22 cellular contexts compared by ENCODE assay signal in genomic region chr12:86748874-86749273, GRCh38.
"Had no signal": no experiment of that assay in that cellular context is flagged by ENCODE, and none has a peak within 500 bp of the region (broad histone marks: within the 10 kb centered on the region; RNA-seq: fewer than 3 reads in every experiment).

No MANE protein-coding gene starts in this region.

- ATAC-seq: activated naive CD4-positive, alpha-beta T cell treated with anti-CD3 and anti-CD28 coated beads, Interleukin-2, amount 50 U/mL, for 72 hours; activated T-helper 17 cell treated with anti-CD3 and anti-CD28 coated beads, Interleukin-2, amount 50 U/mL, for 72 hours; left ventricle myocardium superior; natural killer cell; stimulated activated naive B cell treated with anti-CD40 and anti-IgM and Interleukin-4, amounts not matched to agents 10 μg/mL and 1 μg/mL and 100 μg/mL, for 72 hours had no signal

- H3K4me3 ChIP-seq: adrenal gland, ascending aorta, hepatocyte, transverse colon had no signal

- DNase-seq: activated CD4-positive, alpha-beta T cell treated with anti-CD3 and anti-CD28 coated beads for 1 hour; activated CD8-positive, alpha-beta memory T cell treated with anti-CD3 and anti-CD28 coated beads for 24 hours; activated CD8-positive, alpha-beta memory T cell treated with anti-CD3 and anti-CD28 coated beads, Interleukin-2, amount 50 U/mL, for 4 hours; activated T-cell treated with anti-CD3 and anti-CD28 coated beads, Interleukin-2, amount 50 U/mL, for 24 hours; adrenal gland; brain microvascular endothelial cell; caudate nucleus; effector CD4-positive, alpha-beta T cell; erythroblast; glutamatergic neuron; immature natural killer cell; left ventricle myocardium superior; midbrain; natural killer cell; stimulated activated CD4-positive, alpha-beta T cell treated with anti-CD3 and anti-CD28 coated beads, Interleukin-2, amount 100 ng/mL, for 48 hours; stimulated activated CD8-positive, alpha-beta memory T cell treated with anti-CD3 and anti-CD28 coated beads, Interleukin-4, amount 100 ng/mL, for 48 hours; stimulated activated naive B cell treated with anti-CD40 and anti-IgM and Interleukin-4, amounts not matched to agents 10 μg/mL and 1 μg/mL and 100 μg/mL, for 72 hours; transverse colon had no signal

- H3K27me3 ChIP-seq: adrenal gland, ascending aorta, brain microvascular endothelial cell, hepatocyte, transverse colon had no signal

- H3K36me3 ChIP-seq: adrenal gland, ascending aorta, brain microvascular endothelial cell, transverse colon had no signal

- H3K27ac ChIP-seq: adrenal gland, ascending aorta, brain microvascular endothelial cell, hepatocyte, transverse colon had no signal

- H3K4me1 ChIP-seq: adrenal gland, ascending aorta, transverse colon had no signal

- H3K9me3 ChIP-seq: adrenal gland, ascending aorta, transverse colon had no signal
